ENCODE assay signal across 9 cellular contexts in the genomic region with DNA sequence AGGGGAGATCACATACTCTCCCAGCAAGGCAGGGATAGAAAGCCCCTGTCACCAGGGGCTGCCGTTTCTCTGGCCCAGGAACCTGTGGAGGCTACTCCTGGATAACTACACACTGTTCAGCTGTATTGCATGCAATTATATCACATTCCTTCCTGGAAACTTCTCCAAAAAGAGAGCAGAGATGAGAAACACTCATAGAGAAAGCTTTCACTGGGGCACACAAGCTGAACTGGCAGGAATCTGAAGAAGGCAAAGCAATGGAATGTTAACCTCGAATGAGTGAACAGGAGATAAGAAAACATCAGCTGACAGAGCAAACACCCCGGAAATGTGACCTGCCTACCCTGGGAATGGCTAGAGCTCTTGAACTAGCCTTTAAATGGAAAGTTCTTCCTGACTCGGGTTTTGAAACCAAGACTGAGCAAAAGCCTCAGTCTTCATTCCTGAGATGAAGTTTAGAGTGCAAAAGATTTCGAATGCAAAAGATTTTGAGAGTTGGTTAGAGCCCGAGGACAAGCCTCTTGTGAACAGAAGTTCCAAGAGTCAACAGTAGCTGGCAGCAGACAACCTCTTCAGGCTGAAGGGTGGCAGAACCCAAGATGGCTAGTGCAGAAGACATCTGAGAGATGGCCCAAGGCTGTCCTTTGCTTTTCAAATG. TPM values are rescaled to one million over a fixed set of nuclear protein-coding genes. Genes with fewer than 3 reads are reported as not detected.
A peak's percentile ranks its signal among the peaks of the same experiment; 100 is the strongest.
DNase-seq lines count a peak whose midpoint lies in the region; FAIRE-seq and TF ChIP-seq lines count a peak whose summit lies in the region.
"Had no signal": no experiment of that assay in that cellular context is flagged by ENCODE, and none has a peak within 500 bp of the region (broad histone marks: within the 10 kb centered on the region; RNA-seq: fewer than 3 reads in every experiment).

No MANE protein-coding gene starts in this region.

- peak; percentile 79 for TF ChIP-seq CTCF in bronchial epithelial cell (IDR thresholded peaks at IDR 0.05; ENCODE audit: insufficient read depth, low read length, severe bottlenecking)

- no peak overlapping the region for H3K4me3 ChIP-seq in bronchial epithelial cell (ENCODE audit: low read depth, low read length)
- H3K4me3 ChIP-seq: esophagus squamous epithelium had no signal

- in situ Hi-C loops in Caki2 (cut with HindIII; ENCODE audit: low pct_unique_long_range_greater_than_20kb, low sequenced_read_pairs): no loop called here

- H3K27me3 ChIP-seq in bronchial epithelial cell (ENCODE audit: control insufficient read depth, insufficient read depth, low read length): no peaks in the 10 kb centered on the region

- DNase-seq in Caki2 (ENCODE audit: low read depth) (peak; percentile 83), HuH-7.5 (ENCODE audit: low spot score) (peak; percentile 65), bronchial epithelial cell (ENCODE audit: low read depth) (peak; percentile 68), mucosa of gallbladder (ENCODE audit: low spot score) (peak; percentile 59), NCI-H2081 treated with DMSO at 0.1 percent for 48 hours (lab: John Stamatoyannopoulos, UW) (no peak), NK-92 (lab: John Stamatoyannopoulos, UW; ENCODE audit: unreplicated experiment) (no peak), SKM-1 (lab: John Stamatoyannopoulos, UW; ENCODE audit: unreplicated experiment) (no peak)
- no peak for DNase-seq in activated CD4-positive, alpha-beta T cell treated with anti-CD3 and anti-CD28 coated beads, Interleukin-2, amount 50 U/mL, for 4 hours
- DNase-seq: esophagus squamous epithelium had no signal

- FAIRE-seq in bronchial epithelial cell (lab: Jason Lieb, UNC): no peak

- no peaks in the 10 kb centered on the region for H3K36me3 ChIP-seq in bronchial epithelial cell (ENCODE audit: control insufficient read depth, insufficient read depth, low read length)
- H3K36me3 ChIP-seq: esophagus squamous epithelium had no signal

RNA-seq across cellular contexts. Expression of a gene that starts 32.3 kb away (rescaled TPM):
- 46.0 and 51.7 TPM in 2 replicates for total RNA-seq in Caki2 (2014; rRNA removed; shearing (Covaris generic); ENCODE audit: low replicate concordance)
- total RNA-seq in bronchial epithelial cell: 5.1 and 6.1 TPM in 2 replicates
- total RNA-seq in mucosa of gallbladder: 369 TPM

Comparison
In these comparisons a context has a peak if more than half of its experiments do, and no peak if none do; other contexts are left out.
1. DNase-seq: peak in Caki2 (single experiment), HuH-7.5 (single experiment), bronchial epithelial cell (single experiment) and mucosa of gallbladder (single experiment); none in NCI-H2081 treated with DMSO at 0.1 percent for 48 hours (single experiment), NK-92 (single experiment), activated CD4-positive, alpha-beta T cell treated with anti-CD3 and anti-CD28 coated beads, Interleukin-2, amount 50 U/mL, for 4 hours (0 of 2) and SKM-1 (single experiment).